In genomic region chr3:115728013-115728412, GRCh38 we compare ENCODE assay signal across 30 cellular contexts.
"Had no signal": no experiment of that assay in that cellular context is flagged by ENCODE, and none has a peak within 500 bp of the region (broad histone marks: within the 10 kb centered on the region; RNA-seq: fewer than 3 reads in every experiment).

No MANE protein-coding gene starts in this region.

- H3K4me1 ChIP-seq: neural progenitor cell, parathyroid adenoma, psoas muscle, spleen, suprapubic skin, testis, tibial artery, transverse colon, upper lobe of right lung, uterus had no signal

- H3K36me3 ChIP-seq: neural progenitor cell, ovary, spleen, suprapubic skin, tibial artery, transverse colon, upper lobe of right lung, uterus had no signal

- H3K27me3 ChIP-seq: neural progenitor cell, ovary, spleen, suprapubic skin, testis, tibial artery, transverse colon, upper lobe of right lung, uterus had no signal

- DNase-seq: naive thymus-derived CD8-positive, alpha-beta T cell; nephron progenitor cell; occipital lobe; ovary; posterior cingulate gyrus; psoas muscle; right cardiac atrium; spleen; stimulated activated CD4-positive, alpha-beta T cell treated with anti-CD3 and anti-CD28 coated beads, Interleukin-12 subunit alpha, Interleukin-12 subunit beta, amount 100 ng/mL, for 4 hours; stimulated activated CD4-positive, alpha-beta T cell treated with anti-CD3 and anti-CD28 coated beads, Interleukin-1b, Interleukin-23, amount 100 ng/mL, for 48 hours; stimulated activated CD4-positive, alpha-beta T cell treated with anti-CD3 and anti-CD28 coated beads, Interleukin-4, amount 100 ng/mL, for 1 hour; stimulated activated CD4-positive, alpha-beta T cell treated with anti-CD3 and anti-CD28 coated beads, Interleukin-4, amount 100 ng/mL, for 4 hours; stimulated activated CD8-positive, alpha-beta memory T cell treated with anti-CD3 and anti-CD28 coated beads, Interleukin-4, amount 100 ng/mL, for 48 hours; stimulated activated naive CD4-positive, alpha-beta T cell; stimulated activated naive CD8-positive, alpha-beta T cell treated with anti-CD3 and anti-CD28 coated beads, Interleukin-15, amount 100 ng/mL, for 72 hours; stimulated activated naive CD8-positive, alpha-beta T cell treated with anti-CD3 and anti-CD28 coated beads, Interleukin-15, Interleukin-2, amounts not matched to agents 100 U/mL and 50 U/mL, for 24 hours; substantia nigra; testis; tibial artery; transverse colon; upper lobe of right lung; uterus had no signal

- H3K4me2 ChIP-seq: neural progenitor cell, smooth muscle cell had no signal

- H3K27ac ChIP-seq: neural progenitor cell, ovary, parathyroid adenoma, psoas muscle, skin epidermis, spleen, suprapubic skin, testis, tibial artery, transverse colon, upper lobe of right lung, uterus had no signal

- H3K79me2 ChIP-seq: parathyroid adenoma had no signal

- H3K9me3 ChIP-seq: ovary, suprapubic skin, testis, uterus had no signal

- ATAC-seq: naive thymus-derived CD8-positive, alpha-beta T cell; natural killer cell treated with Interleukin-12 subunit alpha and Interleukin-12 subunit beta and Interleukin-15 and Interleukin-18, amount 100 ng/mL, for 72 hours; psoas muscle; right cardiac atrium; sciatic nerve; stimulated activated memory B cell treated with anti-CD40 and anti-IgM and Interleukin-4, amounts not matched to agents 10 μg/mL and 1 μg/mL and 100 μg/mL, for 72 hours; stimulated activated naive CD8-positive, alpha-beta T cell treated with anti-CD3 and anti-CD28 coated beads, Interleukin-15, Interleukin-2, amounts not matched to agents 100 U/mL and 50 U/mL, for 24 hours; upper lobe of right lung had no signal

- H2AFZ ChIP-seq: neural progenitor cell, parathyroid adenoma had no signal

- H3K9ac ChIP-seq: neural progenitor cell, parathyroid adenoma had no signal

- H3K4me3 ChIP-seq: neural progenitor cell, ovary, psoas muscle, skin epidermis, smooth muscle cell, spleen, suprapubic skin, testis, tibial artery, transverse colon, upper lobe of right lung, uterus had no signal
